18 cellular contexts compared by ENCODE assay signal in genomic region chr18:35114305-35114704, GRCh38.
DNase-seq lines count a peak whose midpoint lies in the region; ATAC-seq and TF ChIP-seq lines count a peak whose summit lies in the region.
"Had no signal": no experiment of that assay in that cellular context is flagged by ENCODE, and none has a peak within 500 bp of the region (broad histone marks: within the 10 kb centered on the region; RNA-seq: fewer than 3 reads in every experiment).

No MANE protein-coding gene starts in this region.

- H3K27me3 Mint-ChIP-seq in natural killer cell (ENCODE audit: low read depth in 2 of 2) = no peaks in the 10 kb centered on the region
- H3K27me3 Mint-ChIP-seq in natural killer cell treated with Interleukin-12 subunit alpha and Interleukin-12 subunit beta and Interleukin-15 and Interleukin-18, amount 100 ng/mL, for 72 hours = no peaks in the 10 kb centered on the region
- no peaks in the 10 kb centered on the region for H3K27me3 Mint-ChIP-seq in HFFc6 (ENCODE audit: insufficient read depth)

- H3K4me3 Mint-ChIP-seq in natural killer cell (no peak overlapping the region), HFFc6 (no peak overlapping the region)
- no peak overlapping the region for H3K4me3 Mint-ChIP-seq in natural killer cell treated with Interleukin-12 subunit alpha and Interleukin-12 subunit beta and Interleukin-15 and Interleukin-18, amount 100 ng/mL, for 72 hours

- H3K36me3 ChIP-seq in gastrocnemius medialis (no peaks in the 10 kb centered on the region), HAP-1 (replicated peaks) (no peaks in the 10 kb centered on the region)

- intact Hi-C loops in natural killer cell (cut with micrococcal nuclease) = no loop called here
- intact Hi-C loops in gastrocnemius medialis (cut with DNase I; ENCODE audit: low total_unique reads) = no loop called here

- in situ Hi-C loops in gastrocnemius medialis (cut with MboI; ENCODE audit: low sequenced_read_pairs in 4 of 4) = no loop called here
- in situ Hi-C loops in HAP-1 (cut with MboI; ENCODE audit: low sequenced_read_pairs) = no loop called here

- no peak for DNase-seq in natural killer cell
- no peak for DNase-seq in natural killer cell treated with Interleukin-12 subunit alpha and Interleukin-12 subunit beta and Interleukin-15 and Interleukin-18, amount 100 ng/mL, for 72 hours (ENCODE audit: low spot score)
- peak; percentile 79 for DNase-seq in NCI-H82 (lab: John Stamatoyannopoulos, UW)
- DNase-seq in coronary artery (ENCODE audit: low spot score) = no peak
- DNase-seq in gastrocnemius medialis = no peak
- DNase-seq in HAP-1 (ENCODE audit: low spot score in 2 of 2) = no peak
- DNase-seq in HFFc6 = no peak
- DNase-seq: COR-L47, EL, NCI-H1417, NCI-H187 treated with DMSO at 0.1 percent for 48 hours, NCI-H226, SHP77 had no signal

- H3K9me3 ChIP-seq in gastrocnemius medialis (no peaks in the 10 kb centered on the region), HAP-1 (no peaks in the 10 kb centered on the region)

- H3K27me3 ChIP-seq in gastrocnemius medialis (no peaks in the 10 kb centered on the region), HAP-1 (ENCODE audit: low read depth) (no peaks in the 10 kb centered on the region)

- no peak for TF ChIP-seq POLR2A in gastrocnemius medialis (IDR thresholded peaks at IDR 0.05)

- ATAC-seq in natural killer cell (no peak), gastrocnemius medialis (no peak), GM18868 (IDR thresholded peaks at IDR 0.05; ENCODE audit: unreplicated experiment) (no peak)
- no peak for ATAC-seq in natural killer cell treated with Interleukin-12 subunit alpha and Interleukin-12 subunit beta and Interleukin-15 and Interleukin-18, amount 100 ng/mL, for 72 hours
- ATAC-seq: GM12878, K562 had no signal

- H3K4me1 ChIP-seq in gastrocnemius medialis (peaks cover 31 to 38% of the 10 kb centered on the region in 2 donors), HAP-1 (no peaks in the 10 kb centered on the region)

- peak overlapping the region; percentile 8 to 20 for H3K27ac ChIP-seq in coronary artery
- peak overlapping the region in 3 of 4 donors; percentile 15 to 85 (median 16) for H3K27ac ChIP-seq in gastrocnemius medialis
- H3K27ac ChIP-seq: C4-2B, SK-N-MC had no signal

- H3K36me3 Mint-ChIP-seq in natural killer cell (no peaks in the 10 kb centered on the region), HFFc6 (ENCODE audit: low read depth) (no peaks in the 10 kb centered on the region; the same call in 1 of the 2 replicates)
- no peaks in the 10 kb centered on the region for H3K36me3 Mint-ChIP-seq in natural killer cell treated with Interleukin-12 subunit alpha and Interleukin-12 subunit beta and Interleukin-15 and Interleukin-18, amount 100 ng/mL, for 72 hours

- H3K4me1 Mint-ChIP-seq in natural killer cell (peaks cover 95 to 96% of the 10 kb centered on the region in 2 donors), HFFc6 (ENCODE audit: low read depth) (peaks cover 32% of the 10 kb centered on the region)
- peaks cover 54 to 55% of the 10 kb centered on the region in 2 donors for H3K4me1 Mint-ChIP-seq in natural killer cell treated with Interleukin-12 subunit alpha and Interleukin-12 subunit beta and Interleukin-15 and Interleukin-18, amount 100 ng/mL, for 72 hours (ENCODE audit: low read depth in 2 of 2)

- H3K9me3 Mint-ChIP-seq in natural killer cell = no peaks in the 10 kb centered on the region
- H3K9me3 Mint-ChIP-seq in natural killer cell treated with Interleukin-12 subunit alpha and Interleukin-12 subunit beta and Interleukin-15 and Interleukin-18, amount 100 ng/mL, for 72 hours = no peaks in the 10 kb centered on the region
- H3K9me3 Mint-ChIP-seq in HFFc6 = no peaks in the 10 kb centered on the region; the same call in 1 of the 2 replicates

- no peak overlapping the region for H3K4me3 ChIP-seq in coronary artery
- no peak overlapping the region for H3K4me3 ChIP-seq in gastrocnemius medialis
- H3K4me3 ChIP-seq in HAP-1 = no peak overlapping the region
- H3K4me3 ChIP-seq: GM12878, K562, SK-N-MC had no signal

- no peak for TF ChIP-seq CTCF in natural killer cell (IDR thresholded peaks at IDR 0.05)
- TF ChIP-seq CTCF in coronary artery (IDR thresholded peaks at IDR 0.05) = no peak
- TF ChIP-seq CTCF in gastrocnemius medialis (IDR thresholded peaks at IDR 0.05 in 4 of 5, conservative IDR thresholded peaks at IDR 0.05 in 1 of 5) = no peak
- TF ChIP-seq CTCF in HFFc6 (IDR thresholded peaks at IDR 0.05) = no peak

- H3K27ac Mint-ChIP-seq in natural killer cell = peak overlapping the region; percentile 73 to 91
- peak overlapping the region in 1 of 2 donors; percentile 6 for H3K27ac Mint-ChIP-seq in natural killer cell treated with Interleukin-12 subunit alpha and Interleukin-12 subunit beta and Interleukin-15 and Interleukin-18, amount 100 ng/mL, for 72 hours
- H3K27ac Mint-ChIP-seq in HFFc6 = no peak overlapping the region
